15 cellular contexts compared by ENCODE assay signal in the genomic region with DNA sequence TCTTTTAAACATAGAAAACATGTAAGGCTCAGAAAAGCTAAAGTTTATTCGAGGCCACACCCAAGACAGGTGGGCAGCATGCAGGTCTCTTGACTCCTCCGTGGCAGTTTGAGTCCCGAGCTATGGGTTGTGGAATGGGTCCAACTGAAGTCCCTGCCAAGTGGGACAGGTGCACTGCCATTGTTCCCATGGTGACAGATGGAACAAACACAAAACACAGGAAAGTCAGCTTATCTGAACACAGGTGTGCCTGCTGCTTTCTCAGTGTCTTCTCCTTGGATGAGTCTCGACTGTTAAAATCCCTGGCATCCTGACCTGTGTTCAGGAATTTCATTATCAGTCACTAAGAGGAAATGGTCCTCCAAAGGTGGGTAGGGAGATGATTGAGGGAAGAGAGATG.
DNase-seq lines count a peak whose midpoint lies in the region; ATAC-seq lines count a peak whose summit lies in the region.
"Had no signal": no experiment of that assay in that cellular context is flagged by ENCODE, and none has a peak within 500 bp of the region (broad histone marks: within the 10 kb centered on the region; RNA-seq: fewer than 3 reads in every experiment).

No MANE protein-coding gene starts in this region.

- ATAC-seq in left colon (peak; percentile 90), HG03354 (IDR thresholded peaks at IDR 0.05; ENCODE audit: poor library complexity, severe bottlenecking, unreplicated experiment) (no peak)
- ATAC-seq: SK-N-SH treated with all-trans-retinoic acid at 6 μM for 48 hours had no signal

- DNase-seq in COLO668 (lab: John Stamatoyannopoulos, UW; ENCODE audit: unreplicated experiment) = peak; percentile 92
- DNase-seq in NCI-H1105 treated with DMSO at 0.1 percent for 48 hours (lab: John Stamatoyannopoulos, UW) = peak; percentile 86
- DNase-seq in NCI-H510A (lab: John Stamatoyannopoulos, UW) = peak; percentile 72
- DNase-seq in left colon = peak; percentile 67 to 80
- no peak for DNase-seq in ecto neural progenitor cell (ENCODE audit: low spot score)
- DNase-seq in AG08396 (ENCODE audit: low spot score) = no peak
- DNase-seq in AG08395 (ENCODE audit: low spot score) = no peak
- DNase-seq: ACHN; foreskin melanocyte; MM.1S; posterior cingulate gyrus; stimulated activated CD4-positive, alpha-beta T cell treated with anti-CD3 and anti-CD28 coated beads, Interleukin-12 subunit alpha, Interleukin-12 subunit beta, amount 100 ng/mL, for 4 hours; WERI-Rb-1 had no signal

- intact Hi-C loops in left colon (cut with DNase I, micrococcal nuclease) = no loop called here

Comparison
In these comparisons a context has a peak if more than half of its experiments do, and no peak if none do; other contexts are left out.
1. DNase-seq: peak in COLO668 (single experiment), NCI-H1105 treated with DMSO at 0.1 percent for 48 hours (single experiment), NCI-H510A (single experiment) and left colon (2 of 2); none in ecto neural progenitor cell (single experiment), AG08396 (single experiment) and AG08395 (single experiment).